Comparison of ENCODE assay signal across 1 cellular context in the genomic region with DNA sequence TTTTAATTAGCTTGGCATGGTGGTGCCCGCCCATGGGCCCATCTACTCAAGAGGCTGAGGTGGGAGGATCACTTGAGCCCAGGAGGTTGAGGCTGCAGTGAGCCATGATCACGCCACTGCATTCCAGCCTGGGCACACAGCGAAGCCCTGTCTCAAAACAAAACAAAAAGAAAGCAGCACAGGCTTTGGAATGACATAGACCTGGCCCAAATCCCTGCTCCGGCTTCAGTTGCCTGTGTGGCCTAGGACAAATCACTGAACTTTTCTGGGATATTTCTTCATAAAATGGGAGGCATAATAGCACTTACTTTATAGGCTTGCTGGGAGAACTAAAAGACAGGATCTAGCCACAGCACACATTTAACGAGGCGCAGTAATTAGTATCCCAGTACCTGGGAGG.
TF ChIP-seq lines count a peak whose summit lies in the region.

No MANE protein-coding gene starts in this region.

TF ChIP-seq in HepG2, 621 proteins besides CTCF, POLR2A, EP300 and RAD21:
- no peak for TF ChIP-seq HNRNPH1 (optimal IDR thresholded peaks at IDR 0.05; ENCODE audit: low read depth, low read length)
- no peak for TF ChIP-seq ZNF317 (CRISPR knock-in tag; IDR thresholded peaks at IDR 0.05)
- no peak for TF ChIP-seq KLF12 (CRISPR knock-in tag; IDR thresholded peaks at IDR 0.05; ENCODE audit: borderline replicate concordance)
- TF ChIP-seq SP2 (CRISPR knock-in tag; IDR thresholded peaks at IDR 0.05), result no peak
- no peak for TF ChIP-seq SNRNP70 (IDR thresholded peaks at IDR 0.05; ENCODE audit: low read depth, low read length)
- TF ChIP-seq, protein P1, sequence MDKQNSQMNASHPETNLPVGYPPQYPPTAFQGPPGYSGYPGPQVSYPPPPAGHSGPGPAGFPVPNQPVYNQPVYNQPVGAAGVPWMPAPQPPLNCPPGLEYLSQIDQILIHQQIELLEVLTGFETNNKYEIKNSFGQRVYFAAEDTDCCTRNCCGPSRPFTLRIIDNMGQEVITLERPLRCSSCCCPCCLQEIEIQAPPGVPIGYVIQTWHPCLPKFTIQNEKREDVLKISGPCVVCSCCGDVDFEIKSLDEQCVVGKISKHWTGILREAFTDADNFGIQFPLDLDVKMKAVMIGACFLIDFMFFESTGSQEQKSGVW (CRISPR knock-in tag; IDR thresholded peaks at IDR 0.05; ENCODE audit: borderline replicate concordance), result no peak
- TF ChIP-seq ZBTB21 (CRISPR knock-in tag; IDR thresholded peaks at IDR 0.05), result no peak
- TF ChIP-seq ZNF260 (CRISPR knock-in tag; IDR thresholded peaks at IDR 0.05; ENCODE audit: borderline replicate concordance, low read depth), result no peak
- no peak for TF ChIP-seq MYC (CRISPR knock-in tag; IDR thresholded peaks at IDR 0.05; ENCODE audit: borderline replicate concordance)
- TF ChIP-seq MIER2 (CRISPR knock-in tag; IDR thresholded peaks at IDR 0.05), result no peak
- TF ChIP-seq AGO2 (optimal IDR thresholded peaks at IDR 0.05; ENCODE audit: low read depth, low read length), result no peak
